ENCODE assay signal across 20 cellular contexts in genomic region chr3:122294365-122294764, GRCh38. TPM values are rescaled to one million over a fixed set of nuclear protein-coding genes. Genes with fewer than 3 reads are reported as not detected.
A peak's percentile ranks its signal among the peaks of the same experiment; 100 is the strongest.
DNase-seq lines count a peak whose midpoint lies in the region; ATAC-seq, FAIRE-seq and TF ChIP-seq lines count a peak whose summit lies in the region.
"Had no signal": no experiment of that assay in that cellular context is flagged by ENCODE, and none has a peak within 500 bp of the region (broad histone marks: within the 10 kb centered on the region; RNA-seq: fewer than 3 reads in every experiment).

No MANE protein-coding gene starts in this region.

- POLR2A ChIA-PET in HepG2 (lab: Yijun Ruan, JAX) = no interaction called here

- H3K4me1 Mint-ChIP-seq in activated naive CD8-positive, alpha-beta T cell treated with anti-CD3 and anti-CD28 coated beads for 36 hours = peaks cover 16% of the 10 kb centered on the region

- no peaks in the 10 kb centered on the region for H4K20me1 ChIP-seq in HepG2 (ENCODE audit: insufficient read depth, low read length)

- whole genome bisulfite sequencing in right lobe of liver (ENCODE audit: insufficient coverage, low coverage, low lambda C conversion rate, missing lambda C conversion rate) = 17% methylated on average over 6 of the region's 6 CpGs
- under 1% methylated on average over 6 of the region's 6 CpGs for WGBS in HepG2 (ENCODE audit: low lambda C conversion rate)
- WGBS in thyroid gland, 2 donors = 72% methylated on average over 6 of the region's 6 CpGs

- no peak for FAIRE-seq in HepG2 (lab: Jason Lieb, UNC)

- no peaks in the 10 kb centered on the region for H3K36me3 Mint-ChIP-seq in activated naive CD8-positive, alpha-beta T cell treated with anti-CD3 and anti-CD28 coated beads for 36 hours

- no peak for TF ChIP-seq POLR2A in right lobe of liver (IDR thresholded peaks at IDR 0.05)
- no peak for TF ChIP-seq POLR2A in HepG2 (IDR thresholded peaks at IDR 0.05; ENCODE audit: insufficient read depth in 1 of 2, low read depth in 2 of 2, low read length in 2 of 2)
- no peak for TF ChIP-seq POLR2A in thyroid gland (IDR thresholded peaks at IDR 0.05)

- TF ChIP-seq CTCF in right lobe of liver (IDR thresholded peaks at IDR 0.05) (no peak), HepG2 (CRISPR knock-in tag; IDR thresholded peaks at IDR 0.05) (no peak), omental fat pad (IDR thresholded peaks at IDR 0.05) (no peak), thyroid gland (IDR thresholded peaks at IDR 0.05) (no peak)

- no peaks in the 10 kb centered on the region for H3K27me3 Mint-ChIP-seq in activated naive CD8-positive, alpha-beta T cell treated with anti-CD3 and anti-CD28 coated beads for 36 hours

- no peak overlapping the region for H3K27ac Mint-ChIP-seq in activated naive CD8-positive, alpha-beta T cell treated with anti-CD3 and anti-CD28 coated beads for 36 hours

- CTCF ChIA-PET in HepG2 (lab: Yijun Ruan, JAX; ENCODE audit: low intra/inter-chr PET ratio, low total read pairs) = no interaction called here

- no peak overlapping the region for H3K4me3 Mint-ChIP-seq in activated naive CD8-positive, alpha-beta T cell treated with anti-CD3 and anti-CD28 coated beads for 36 hours

- no TSS peak for BruUV-seq in HepG2 (replicated peaks; lab: Mats Ljungman, UMichigan)

- H3K79me2 ChIP-seq in HepG2 (ENCODE audit: insufficient read depth, low read length) = no peaks in the 10 kb centered on the region

- no peak for DNase-seq in right lobe of liver
- DNase-seq in HepG2 (ENCODE audit: low spot score) = no peak
- DNase-seq in globus pallidus (ENCODE audit: low spot score) = peak; percentile 5
- DNase-seq in omental fat pad (ENCODE audit: low spot score) = no peak
- DNase-seq in occipital lobe (lab: John Stamatoyannopoulos, UW) = no peak
- DNase-seq in activated naive CD8-positive, alpha-beta T cell treated with anti-CD3 and anti-CD28 coated beads for 36 hours = no peak
- no peak for DNase-seq in thyroid gland
- DNase-seq: COR-L47, DMS153, EL, IMR-90, Karpas-422, NCI-H1105 treated with DMSO at 0.1 percent for 48 hours, NCI-H1694 treated with DMSO at 0.1 percent for 48 hours, NCI-H2107, NCI-H2227 treated with DMSO at 0.1 percent for 48 hours, NCI-H524, PC-9 had no signal

- peak; percentile 48 to 66 (median 57) for ATAC-seq in right lobe of liver
- ATAC-seq in HepG2 = no peak
- peak; percentile 52 for ATAC-seq in omental fat pad (ENCODE audit: low FRiP score)

- no peak overlapping the region for H3K4me2 ChIP-seq in HepG2 (ENCODE audit: low read depth, low read length)
- H3K4me2 ChIP-seq: PC-9 had no signal

- no peaks in the 10 kb centered on the region for H3K27me3 ChIP-seq in right lobe of liver
- no peaks in the 10 kb centered on the region; a peak in 1 of 5 replicates for H3K27me3 ChIP-seq in HepG2 (ENCODE audit: control insufficient read depth in 1 of 2, insufficient read depth in 2 of 2, low read length in 2 of 2)
- H3K27me3 ChIP-seq in thyroid gland = no peaks in the 10 kb centered on the region

- TF ChIP-seq RAD21 in HepG2 (CRISPR knock-in tag; IDR thresholded peaks at IDR 0.05) = no peak

- H3K27ac ChIP-seq in right lobe of liver (no peak overlapping the region), HepG2 (ENCODE audit: extremely low read length, insufficient read depth, low read length) (no peak overlapping the region), thyroid gland (no peak overlapping the region)
- H3K27ac ChIP-seq: PC-9 had no signal

- H3K9ac ChIP-seq in HepG2 (ENCODE audit: insufficient read depth, low read depth, low read length) = no peak overlapping the region

- intact Hi-C loops in right lobe of liver (cut with DNase I) (no loop called here), HepG2 (cut with micrococcal nuclease; ENCODE audit: unreplicated experiment) (no loop called here), thyroid gland (cut with DNase I) (no loop called here)

- no peak overlapping the region for H2AFZ ChIP-seq in HepG2 (ENCODE audit: low read length)
- H2AFZ ChIP-seq: PC-9 had no signal

- no peak for TF ChIP-seq EP300 in HepG2 (IDR thresholded peaks at IDR 0.05; ENCODE audit: low read depth in 2 of 2, low read length in 2 of 2)
- TF ChIP-seq EP300 in HepG2 (CRISPR knock-in tag; IDR thresholded peaks at IDR 0.05; ENCODE audit: borderline replicate concordance) = no peak

- no peaks in the 10 kb centered on the region for H3K9me3 Mint-ChIP-seq in activated naive CD8-positive, alpha-beta T cell treated with anti-CD3 and anti-CD28 coated beads for 36 hours

- H3K4me3 ChIP-seq in right lobe of liver = no peak overlapping the region
- H3K4me3 ChIP-seq in HepG2 (replicated peaks in 1 of 3; ENCODE audit: insufficient read depth in 1 of 3, low read depth in 2 of 3, low read length in 3 of 3) = no peak overlapping the region
- no peak overlapping the region for H3K4me3 ChIP-seq in thyroid gland (replicated peaks in 1 of 3)
- H3K4me3 ChIP-seq: HAP-1, PC-9 had no signal

- peaks cover 0 to 14% (median 4%) of the 10 kb centered on the region in 4 donors for H3K4me1 ChIP-seq in right lobe of liver
- no peaks in the 10 kb centered on the region for H3K4me1 ChIP-seq in HepG2 (ENCODE audit: insufficient read depth, low read length)
- no peaks in the 10 kb centered on the region for H3K4me1 ChIP-seq in thyroid gland
- H3K4me1 ChIP-seq: HAP-1 had no signal

- in situ Hi-C loops in HepG2 (cut with HindIII; ENCODE audit: extremely low pct_ligation_motif_present, low pct_unique_long_range_greater_than_20kb) = no loop called here

- H3K36me3 ChIP-seq in right lobe of liver (no peaks in the 10 kb centered on the region), HepG2 (replicated peaks in 1 of 2; ENCODE audit: control insufficient read depth in 1 of 2, insufficient read depth in 2 of 2, low read length in 2 of 2) (no peaks in the 10 kb centered on the region), thyroid gland (no peaks in the 10 kb centered on the region)
- H3K36me3 ChIP-seq: HAP-1 had no signal

- H3K9me3 ChIP-seq in right lobe of liver = no peaks in the 10 kb centered on the region
- H3K9me3 ChIP-seq in HepG2 (ENCODE audit: low read length) = no peaks in the 10 kb centered on the region
- H3K9me3 ChIP-seq in thyroid gland = no peaks in the 10 kb centered on the region
- H3K9me3 ChIP-seq: HAP-1 had no signal

TF ChIP-seq in HepG2, 621 proteins besides CTCF, POLR2A, EP300 and RAD21:
- TF ChIP-seq ZNF230 (CRISPR knock-in tag; IDR thresholded peaks at IDR 0.05) (no peak), HOXA7 (CRISPR knock-in tag; IDR thresholded peaks at IDR 0.05) (no peak), MBNL3 (CRISPR knock-in tag; conservative IDR thresholded peaks at IDR 0.05) (no peak), ZNF75D (CRISPR knock-in tag; IDR thresholded peaks at IDR 0.05; ENCODE audit: borderline replicate concordance) (no peak), SP1 (IDR thresholded peaks at IDR 0.05) (no peak), SP1 (CRISPR knock-in tag; IDR thresholded peaks at IDR 0.05) (no peak)

RNA-seq across cellular contexts. Expression of gene CSTA, which starts 30.7 kb away (rescaled TPM):
- total RNA-seq in right lobe of liver = 10 to 100 TPM in 3 of 6 experiments, 1 to 10 TPM in 3; 4.2 to 19.3 (median 8.6) TPM
- 11.0 and 13.9 TPM in 2 replicates for total RNA-seq in HepG2 (2016; rRNA removed; fragmentation: Illumina TruSeq; extraction: Trizol)
- 6.8 and 7.6 TPM in 2 replicates for total RNA-seq in HepG2 (2016; cell fraction: cytosol; rRNA removed; fragmentation: Illumina TruSeq; extraction: Trizol; ENCODE audit: low read depth)
- 10.6 and 14.8 TPM in 2 replicates for total RNA-seq in HepG2 (2016; cell fraction: insoluble cytoplasmic fraction; rRNA removed; fragmentation: Illumina TruSeq; extraction: Trizol)
- total RNA-seq in HepG2 (2016; cell fraction: membrane; rRNA removed; fragmentation: Illumina TruSeq; extraction: Trizol) = 6.5 and 8.4 TPM in 2 replicates
- 2.7 and 3.1 TPM in 2 replicates for total RNA-seq in HepG2 (2016; cell fraction: nucleus; rRNA removed; fragmentation: Illumina TruSeq; extraction: Trizol)
- 3.9 and 4.9 TPM in 2 replicates for polyA plus RNA-seq in HepG2 (2011; rRNA removed)
- 0.91 and 3.9 TPM in 2 replicates for polyA plus RNA-seq in HepG2 (2011; cell fraction: cytosol; rRNA removed)
- 0.61 and 1.5 TPM in 2 replicates for polyA plus RNA-seq in HepG2 (2011; cell fraction: nucleus; rRNA removed)
- 6.1 and 6.9 TPM in 2 replicates for polyA plus RNA-seq in HepG2 (2012)
- polyA plus RNA-seq in HepG2 (2016; cell fraction: cytosol; fragmentation: Illumina TruSeq; extraction: Trizol; ENCODE audit: low read depth) = 6.8 and 7.2 TPM in 2 replicates
- polyA plus RNA-seq in HepG2 (2016; cell fraction: insoluble cytoplasmic fraction; fragmentation: Illumina TruSeq; extraction: Trizol; ENCODE audit: low read depth) = 13.5 and 13.6 TPM in 2 replicates
- 7.0 and 8.5 TPM in 2 replicates for polyA plus RNA-seq in HepG2 (2016; cell fraction: membrane; fragmentation: Illumina TruSeq; extraction: Trizol; ENCODE audit: low read depth)
- polyA plus RNA-seq in HepG2 (2016; cell fraction: nucleus; fragmentation: Illumina TruSeq; extraction: Trizol; ENCODE audit: insufficient read depth, low read depth) = 6.3 and 6.6 TPM in 2 replicates
- polyA minus RNA-seq in HepG2 (2011; rRNA and poly(A)+ RNA removed; ENCODE audit: low replicate concordance) = not detected in 2 replicates
- 1.8 TPM in 1 of 2 replicates, not detected in the other for polyA minus RNA-seq in HepG2 (2011; cell fraction: cytosol; rRNA and poly(A)+ RNA removed)
- polyA minus RNA-seq in HepG2 (2011; cell fraction: nucleus; rRNA and poly(A)+ RNA removed) = 0.90 and 1.5 TPM in 2 replicates
- total RNA-seq in omental fat pad = 1 to 10 TPM; 2.7 to 9.1 (median 6.3) TPM
- not detected for total RNA-seq in occipital lobe
- total RNA-seq in activated naive CD8-positive, alpha-beta T cell treated with anti-CD3 and anti-CD28 coated beads for 36 hours = not detected
- total RNA-seq in thyroid gland = 1 to 10 TPM in 1 of 4 donors, under 1 TPM in 1, not detected in 2; 0.94 to 1.7 TPM
- total RNA-seq: HT-29, IMR-90 had no signal
